In the genomic region with DNA sequence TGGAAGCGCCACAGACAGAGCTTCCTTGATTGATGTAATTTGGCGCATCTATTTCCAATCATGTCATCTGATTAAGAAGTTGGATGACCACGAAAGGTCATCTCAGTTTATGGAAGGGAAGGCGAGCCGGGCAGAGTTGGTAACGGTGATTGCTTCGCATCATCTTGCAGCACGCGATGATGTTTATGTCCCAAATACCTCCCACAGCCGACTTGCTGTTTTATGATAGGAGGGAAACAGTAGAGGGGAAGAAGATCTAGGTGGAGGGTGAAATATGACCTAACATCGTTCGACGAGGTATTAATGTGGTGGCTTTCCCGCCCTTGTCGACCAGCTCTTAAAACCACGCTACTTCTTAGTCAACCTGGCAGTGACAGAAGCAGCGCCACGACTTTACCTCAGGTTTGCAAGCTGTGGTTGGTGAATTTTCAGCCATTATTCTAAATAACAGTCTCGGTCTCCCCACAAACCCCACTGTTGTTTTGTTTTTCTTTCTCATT, we compare ENCODE assay signal across 8 cellular contexts.
DNase-seq lines count a peak whose midpoint lies in the region.

No MANE protein-coding gene starts in this region.

- H3K4me1 ChIP-seq in HUES48 (ENCODE audit: control insufficient read depth, insufficient read depth, low read length) = peaks cover 28% of the 10 kb centered on the region

- no peaks in the 10 kb centered on the region for H3K36me3 ChIP-seq in HUES48 (ENCODE audit: control insufficient read depth, insufficient read depth, low read length)

- H3K9me3 ChIP-seq in HUES48 (ENCODE audit: control insufficient read depth, insufficient read depth, low read length) = no peaks in the 10 kb centered on the region

- DNase-seq in activated T-cell treated with anti-CD3 and anti-CD28 coated beads for 4 hours (peak; percentile 8), NCI-H446 treated with DMSO at 0.1 percent for 48 hours (lab: John Stamatoyannopoulos, UW) (no peak), EL (no peak), D341Med (ENCODE audit: low spot score) (no peak), NCI-H1694 (lab: John Stamatoyannopoulos, UW) (no peak)
- DNase-seq in stimulated activated CD4-positive, alpha-beta T cell treated with anti-CD3 and anti-CD28 coated beads, Interleukin-2, amount 100 ng/mL, for 48 hours = peak; percentile 26 to 40

- peak overlapping the region; percentile 30 for H3K9ac ChIP-seq in HUES48 (ENCODE audit: low read depth, low read length)

- peak overlapping the region; percentile 10 for H3K27ac ChIP-seq in HUES48 (ENCODE audit: low read depth, low read length)

- peak overlapping the region; percentile 87 for H3K4me3 ChIP-seq in HUES48 (ENCODE audit: low read depth, low read length)
- peak overlapping the region; percentile 57 for H3K4me3 ChIP-seq in iPS-11a (ENCODE audit: low read depth, low read length)

- H3K27me3 ChIP-seq in HUES48 (ENCODE audit: control insufficient read depth, insufficient read depth, low read length) = peaks cover 26% of the 10 kb centered on the region

Comparison
In these comparisons a context has a peak if more than half of its experiments do, and no peak if none do; other contexts are left out.
1. DNase-seq: peak in activated T-cell treated with anti-CD3 and anti-CD28 coated beads for 4 hours (single experiment) and stimulated activated CD4-positive, alpha-beta T cell treated with anti-CD3 and anti-CD28 coated beads, Interleukin-2, amount 100 ng/mL, for 48 hours (2 of 2); none in NCI-H446 treated with DMSO at 0.1 percent for 48 hours (single experiment), EL (single experiment), D341Med (single experiment) and NCI-H1694 (single experiment).